15 cellular contexts compared by ENCODE assay signal in genomic region chr6:42236680-42237473, GRCh38. TPM values are rescaled to one million over a fixed set of nuclear protein-coding genes. Genes with fewer than 3 reads are reported as not detected.
DNase-seq lines count a peak whose midpoint lies in the region; ATAC-seq lines count a peak whose summit lies in the region.
"Had no signal": no experiment of that assay in that cellular context is flagged by ENCODE, and none has a peak within 500 bp of the region (broad histone marks: within the 10 kb centered on the region; RNA-seq: fewer than 3 reads in every experiment).

No MANE protein-coding gene starts in this region.

- H3K9me3 Mint-ChIP-seq in natural killer cell treated with Interleukin-12 subunit alpha and Interleukin-12 subunit beta and Interleukin-15 and Interleukin-18, amount 100 ng/mL, for 72 hours, result no peaks in the 10 kb centered on the region
- H3K9me3 Mint-ChIP-seq: neural progenitor cell had no signal

- ATAC-seq in GM18909 (IDR thresholded peaks at IDR 0.05; ENCODE audit: poor library complexity, unreplicated experiment) (peak; percentile 39), T-helper 17 cell (peak; percentile 52)
- ATAC-seq in natural killer cell treated with Interleukin-12 subunit alpha and Interleukin-12 subunit beta and Interleukin-15 and Interleukin-18, amount 100 ng/mL, for 72 hours, result peak in 1 of 2 donors; percentile 73
- ATAC-seq: right lobe of liver had no signal

- H3K4me3 Mint-ChIP-seq in T-helper 17 cell, result no peak overlapping the region
- peak overlapping the region; percentile 65 for H3K4me3 Mint-ChIP-seq in natural killer cell treated with Interleukin-12 subunit alpha and Interleukin-12 subunit beta and Interleukin-15 and Interleukin-18, amount 100 ng/mL, for 72 hours
- H3K4me3 Mint-ChIP-seq: neural progenitor cell had no signal

- H3K27me3 Mint-ChIP-seq in T-helper 17 cell, result no peaks in the 10 kb centered on the region
- no peaks in the 10 kb centered on the region for H3K27me3 Mint-ChIP-seq in natural killer cell treated with Interleukin-12 subunit alpha and Interleukin-12 subunit beta and Interleukin-15 and Interleukin-18, amount 100 ng/mL, for 72 hours

- DNase-seq in activated CD4-positive, CD25-positive, alpha-beta regulatory T cell treated with anti-CD3 and anti-CD28 coated beads, Interleukin-2, amount 50 U/mL, for 72 hours, result peak; percentile 1
- no peak for DNase-seq in activated CD4-positive, CD25-positive, alpha-beta regulatory T cell (lab: John Stamatoyannopoulos, UW)
- no peak for DNase-seq in T-helper 17 cell
- DNase-seq in natural killer cell treated with Interleukin-12 subunit alpha and Interleukin-12 subunit beta and Interleukin-15 and Interleukin-18, amount 100 ng/mL, for 72 hours (ENCODE audit: low spot score), result no peak
- DNase-seq in D341Med (ENCODE audit: low spot score), result no peak
- no peak for DNase-seq in NK-92 (lab: John Stamatoyannopoulos, UW; ENCODE audit: unreplicated experiment)
- no peak for DNase-seq in NAMALWA (ENCODE audit: low spot score)
- DNase-seq: mesendoderm, NCI-H446 had no signal

- peaks cover 7% of the 10 kb centered on the region for H3K4me1 Mint-ChIP-seq in T-helper 17 cell
- peaks cover 25 to 32% of the 10 kb centered on the region in 2 donors for H3K4me1 Mint-ChIP-seq in natural killer cell treated with Interleukin-12 subunit alpha and Interleukin-12 subunit beta and Interleukin-15 and Interleukin-18, amount 100 ng/mL, for 72 hours (ENCODE audit: low read depth in 2 of 2)

- peak overlapping the region; percentile 77 for H3K27ac Mint-ChIP-seq in T-helper 17 cell
- peak overlapping the region; percentile 76 to 79 for H3K27ac Mint-ChIP-seq in natural killer cell treated with Interleukin-12 subunit alpha and Interleukin-12 subunit beta and Interleukin-15 and Interleukin-18, amount 100 ng/mL, for 72 hours
- H3K27ac Mint-ChIP-seq: neural progenitor cell had no signal

- peaks cover 7% of the 10 kb centered on the region for H3K36me3 Mint-ChIP-seq in T-helper 17 cell (ENCODE audit: low read depth)
- H3K36me3 Mint-ChIP-seq in natural killer cell treated with Interleukin-12 subunit alpha and Interleukin-12 subunit beta and Interleukin-15 and Interleukin-18, amount 100 ng/mL, for 72 hours, result peaks cover 8% of the 10 kb centered on the region

- H3K9me3 ChIP-seq in T-helper 17 cell (ENCODE audit: control insufficient read depth, low read length, poor library complexity, severe bottlenecking), result no peaks in the 10 kb centered on the region
- H3K9me3 ChIP-seq: right lobe of liver had no signal

RNA-seq across cellular contexts. Expression of gene MRPS10, which starts 19.2 kb away (rescaled TPM):
- total RNA-seq in T-helper 17 cell, result 10 to 100 TPM; 15.4 to 20.1 TPM
- 10 to 100 TPM; 35.1 to 35.6 TPM for total RNA-seq in natural killer cell treated with Interleukin-12 subunit alpha and Interleukin-12 subunit beta and Interleukin-15 and Interleukin-18, amount 100 ng/mL, for 72 hours

RNA-seq across cellular contexts. Expression of gene GUCA1B, which starts 42.1 kb away (rescaled TPM):
- total RNA-seq in T-helper 17 cell, result 1 to 10 TPM; 1.5 to 2.2 TPM
- 1 to 10 TPM in 1 of 2 donors, under 1 TPM in 1; 0.95 to 2.2 TPM for total RNA-seq in natural killer cell treated with Interleukin-12 subunit alpha and Interleukin-12 subunit beta and Interleukin-15 and Interleukin-18, amount 100 ng/mL, for 72 hours
- total RNA-seq: A172, fibroblast of villous mesenchyme, G401 had no signal
